In genomic region chr20:64285579-64286427, GRCh38 we compare ENCODE assay signal across 1 cellular context.
A peak's percentile ranks its signal among the peaks of the same experiment; 100 is the strongest.
TF ChIP-seq lines count a peak whose summit lies in the region.

No MANE protein-coding gene starts in this region.

TF ChIP-seq in GM12878, 131 proteins besides CTCF, POLR2A, EP300 and RAD21 (continued from another document):
- 0 out of 2 replicates have a peak, but pooled peaks have one; percentile 6 for TF ChIP-seq HCFC1 (IDR thresholded peaks at IDR 0.05; ENCODE audit: low read length)
- TF ChIP-seq IKZF1 (conservative IDR thresholded peaks at IDR 0.05), result peak; percentile 48
- TF ChIP-seq JUND (IDR thresholded peaks at IDR 0.05; ENCODE audit: low read depth, low read length), result peak; percentile 35; the same call in 1 of the 2 replicates
- TF ChIP-seq FOXM1 (IDR thresholded peaks at IDR 0.05; ENCODE audit: low read depth, low read length), result peak; percentile 65
- peak; percentile 98 for TF ChIP-seq ZNF592 (IDR thresholded peaks at IDR 0.05)
- peak; percentile 44 for TF ChIP-seq CREB1 (IDR thresholded peaks at IDR 0.05; ENCODE audit: low read depth)
- 0 out of 2 replicates have a peak, but pooled peaks have one; percentile 26 for TF ChIP-seq MXI1 (IDR thresholded peaks at IDR 0.05; ENCODE audit: low read depth, low read length)
- TF ChIP-seq CREM (IDR thresholded peaks at IDR 0.05; ENCODE audit: low read depth), result 0 out of 2 replicates have a peak, but pooled peaks have one; percentile 51
- peak; percentile 79; the same call in 1 of the 2 replicates for TF ChIP-seq ATF3 (IDR thresholded peaks at IDR 0.05; ENCODE audit: borderline replicate concordance, extremely low read depth, low read depth, low read length)
- peak; percentile 28 for TF ChIP-seq RELA (IDR thresholded peaks at IDR 0.05; ENCODE audit: borderline replicate concordance, partially characterized antibody)
- peak; percentile 3 for TF ChIP-seq SIX5 (IDR thresholded peaks at IDR 0.05; ENCODE audit: low read depth, low read length, severe bottlenecking)
